ENCODE assay signal across 8 cellular contexts in the genomic region with DNA sequence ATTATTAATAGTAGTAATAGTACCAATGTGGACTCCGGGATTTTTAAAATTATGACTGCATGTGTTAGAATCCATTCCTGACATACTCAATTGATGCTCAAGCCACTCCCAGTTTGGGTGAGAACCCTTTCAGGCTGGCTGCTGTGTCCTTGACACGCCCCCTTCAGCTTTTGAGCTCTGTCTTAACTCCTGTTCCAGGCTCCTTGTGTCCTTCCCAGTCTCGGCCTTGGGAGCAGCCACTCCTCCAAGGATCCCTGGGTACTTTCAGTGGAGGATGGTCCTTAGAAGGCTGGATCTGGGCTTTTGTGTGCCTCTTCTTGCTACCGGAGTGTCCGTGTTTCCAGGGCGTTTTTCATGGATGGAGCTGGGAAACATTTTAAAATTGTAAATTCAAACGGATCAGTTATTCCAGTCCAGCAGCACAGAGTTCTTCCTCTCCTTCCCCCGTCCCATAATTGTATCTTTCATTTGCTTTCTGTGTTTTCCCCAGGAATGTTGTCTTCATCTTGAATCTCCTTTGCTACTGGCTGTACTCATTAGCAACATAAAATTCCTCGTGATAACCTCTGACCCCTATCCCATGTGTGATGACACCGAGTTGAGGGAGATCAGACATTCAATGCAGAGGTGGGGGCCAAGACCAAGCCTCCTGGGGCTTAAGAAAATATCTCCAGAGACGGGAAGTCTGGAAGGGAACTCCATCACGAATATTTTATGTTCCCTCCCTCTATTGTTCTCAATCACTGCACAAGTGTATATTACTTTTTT. TPM values are rescaled to one million over a fixed set of nuclear protein-coding genes. Genes with fewer than 3 reads are reported as not detected.
DNase-seq lines count a peak whose midpoint lies in the region; ATAC-seq and TF ChIP-seq lines count a peak whose summit lies in the region.

No MANE protein-coding gene starts in this region.

- H3K36me3 Mint-ChIP-seq in CD4-positive, alpha-beta T cell (ENCODE audit: low read depth) = peaks cover 22% of the 10 kb centered on the region
- peaks cover 45% of the 10 kb centered on the region for H3K36me3 Mint-ChIP-seq in dendritic cell treated with granulocyte-macrophage colony-stimulating factor and Interleukin-4, amounts not matched to agents 40 ng/mL and 50 ng/mL, for 4 days (ENCODE audit: low read depth)
- H3K36me3 Mint-ChIP-seq in nephron progenitor cell (ENCODE audit: low read depth) = peaks cover 28% of the 10 kb centered on the region

- peak overlapping the region; percentile 94 for H3K27ac Mint-ChIP-seq in CD4-positive, alpha-beta T cell
- peak overlapping the region; percentile 99 for H3K27ac Mint-ChIP-seq in dendritic cell treated with granulocyte-macrophage colony-stimulating factor and Interleukin-4, amounts not matched to agents 40 ng/mL and 50 ng/mL, for 4 days
- H3K27ac Mint-ChIP-seq in nephron progenitor cell = no peak overlapping the region

- peak overlapping the region; percentile 71 for H3K4me2 ChIP-seq in MM.1S (ENCODE audit: low read depth, low read length)

- H3K4me3 Mint-ChIP-seq in CD4-positive, alpha-beta T cell = peak overlapping the region; percentile 82
- H3K4me3 Mint-ChIP-seq in dendritic cell treated with granulocyte-macrophage colony-stimulating factor and Interleukin-4, amounts not matched to agents 40 ng/mL and 50 ng/mL, for 4 days = peak overlapping the region; percentile 26
- H3K4me3 Mint-ChIP-seq in nephron progenitor cell = peak overlapping the region; percentile 37

- peaks cover 5% of the 10 kb centered on the region; the same call in 1 of the 2 replicates for H3K36me3 ChIP-seq in MM.1S (replicated peaks; ENCODE audit: insufficient read depth, low read length)

- intact Hi-C loops in CD4-positive, alpha-beta T cell (cut with DNase I, micrococcal nuclease) = loop anchor here (2.0 to 5.0 kb wide), 2 partner anchors 18 to 270 kb away; a partner anchor contains a TSS
- intact Hi-C loops in dendritic cell treated with granulocyte-macrophage colony-stimulating factor and Interleukin-4, amounts not matched to agents 40 ng/mL and 50 ng/mL, for 4 days (cut with micrococcal nuclease) = no loop called here

- no peak for TF ChIP-seq CTCF in CD4-positive, alpha-beta T cell (IDR thresholded peaks at IDR 0.05)
- TF ChIP-seq CTCF in MM.1S (IDR thresholded peaks at IDR 0.05; ENCODE audit: low read length) = no peak
- no peak for TF ChIP-seq CTCF in nephron progenitor cell (IDR thresholded peaks at IDR 0.05)

- H3F3A ChIP-seq in MM.1S (ENCODE audit: insufficient read depth, low read length) = peaks cover 8% of the 10 kb centered on the region

- peaks cover 45% of the 10 kb centered on the region for H3K4me1 Mint-ChIP-seq in CD4-positive, alpha-beta T cell (ENCODE audit: low read depth)
- peaks cover 57% of the 10 kb centered on the region for H3K4me1 Mint-ChIP-seq in dendritic cell treated with granulocyte-macrophage colony-stimulating factor and Interleukin-4, amounts not matched to agents 40 ng/mL and 50 ng/mL, for 4 days (ENCODE audit: low read depth)
- peaks cover 35% of the 10 kb centered on the region for H3K4me1 Mint-ChIP-seq in nephron progenitor cell

- H3K9me2 ChIP-seq in MM.1S (replicated peaks; ENCODE audit: insufficient read depth, low read length) = no peaks in the 10 kb centered on the region

- H3K4me3 ChIP-seq in MM.1S (ENCODE audit: low read length) = peak overlapping the region; percentile 53

- H3K79me2 ChIP-seq in MM.1S (ENCODE audit: low read length) = peaks cover 41% of the 10 kb centered on the region

- peak overlapping the region; percentile 74 for H3K27ac ChIP-seq in CD4-positive, alpha-beta T cell (ENCODE audit: low read depth, low read length)
- peak overlapping the region; percentile 23; the same call in 1 of the 2 replicates for H3K27ac ChIP-seq in MM.1S (ENCODE audit: low read length)

- no peak for DNase-seq in CD4-positive, alpha-beta T cell
- no peak for DNase-seq in MM.1S
- no peak for DNase-seq in nephron progenitor cell
- no peak for DNase-seq in NCI-H1417 treated with DMSO at 0.1 percent for 48 hours (lab: John Stamatoyannopoulos, UW)

- no peaks in the 10 kb centered on the region for H3K9me3 Mint-ChIP-seq in CD4-positive, alpha-beta T cell
- H3K9me3 Mint-ChIP-seq in dendritic cell treated with granulocyte-macrophage colony-stimulating factor and Interleukin-4, amounts not matched to agents 40 ng/mL and 50 ng/mL, for 4 days = no peaks in the 10 kb centered on the region
- no peaks in the 10 kb centered on the region for H3K9me3 Mint-ChIP-seq in nephron progenitor cell

- peak overlapping the region; percentile 82 for H2AFZ ChIP-seq in MM.1S (ENCODE audit: low read length)

- no peaks in the 10 kb centered on the region for H3K27me3 Mint-ChIP-seq in CD4-positive, alpha-beta T cell
- no peaks in the 10 kb centered on the region for H3K27me3 Mint-ChIP-seq in dendritic cell treated with granulocyte-macrophage colony-stimulating factor and Interleukin-4, amounts not matched to agents 40 ng/mL and 50 ng/mL, for 4 days
- H3K27me3 Mint-ChIP-seq in nephron progenitor cell (ENCODE audit: low read depth, poor library complexity) = no peaks in the 10 kb centered on the region

- H3K27me3 ChIP-seq in CD4-positive, alpha-beta T cell (ENCODE audit: control insufficient read depth, insufficient read depth, low read length) = no peaks in the 10 kb centered on the region
- no peaks in the 10 kb centered on the region for H3K27me3 ChIP-seq in MM.1S (replicated peaks; ENCODE audit: insufficient read depth, low read length)

- no peak for TF ChIP-seq POLR2A in GM18505 (IDR thresholded peaks at IDR 0.05; ENCODE audit: borderline replicate concordance, extremely low read depth, insufficient read depth, insufficient read length)

- POLR2A ChIA-PET in CD4-positive, alpha-beta T cell (lab: Charles Lee) = interaction anchor here (0.9 to 3.9 kb wide), 20 partner anchors 8 to 1248 kb away, joined by 3 to 86 read pairs (median 4); a partner anchor contains a TSS

- CTCF ChIA-PET in CD4-positive, alpha-beta T cell (lab: Charles Lee) = interaction anchor here (0.5 to 3.2 kb wide), 5 partner anchors 10 to 239 kb away, joined by 3 to 21 read pairs (median 4); a partner anchor contains a TSS

- H4K20me1 ChIP-seq in MM.1S (ENCODE audit: insufficient read depth, low read length) = no peaks in the 10 kb centered on the region

- H3K9me3 ChIP-seq in CD4-positive, alpha-beta T cell (ENCODE audit: control insufficient read depth, low read length) = no peaks in the 10 kb centered on the region
- no peaks in the 10 kb centered on the region for H3K9me3 ChIP-seq in MM.1S (replicated peaks; ENCODE audit: insufficient read depth, low read length)

- ATAC-seq in CD4-positive, alpha-beta T cell (ENCODE audit: poor library complexity) = no peak
- ATAC-seq in HG02571 (IDR thresholded peaks at IDR 0.05; ENCODE audit: unreplicated experiment) (no peak), GM21526 (IDR thresholded peaks at IDR 0.05; ENCODE audit: low FRiP score, unreplicated experiment) (no peak), GM18505 (IDR thresholded peaks at IDR 0.05; ENCODE audit: unreplicated experiment) (no peak)

- peaks cover 10% of the 10 kb centered on the region; the same call in 1 of the 2 replicates for H3K4me1 ChIP-seq in MM.1S (ENCODE audit: low read length)

- peak overlapping the region; percentile 45; the same call in 1 of the 2 replicates for H3K9ac ChIP-seq in MM.1S (ENCODE audit: low read length)

RNA-seq across cellular contexts. Expression of a gene that starts 40.0 kb away (rescaled TPM):
- 100 to 1,000 TPM; 142 to 145 TPM for total RNA-seq in CD4-positive, alpha-beta T cell

Comparison
In these comparisons a context has a peak if more than half of its experiments do, and no peak if none do; other contexts are left out.
1. H3K4me3 Mint-ChIP-seq: peak in every context shown above with its lines; median percentile 82 in CD4-positive, alpha-beta T cell; 37 in nephron progenitor cell; 26 in dendritic cell treated with granulocyte-macrophage colony-stimulating factor and Interleukin-4, amounts not matched to agents 40 ng/mL and 50 ng/mL, for 4 days.